8 cellular contexts compared by ENCODE assay signal in the genomic region with DNA sequence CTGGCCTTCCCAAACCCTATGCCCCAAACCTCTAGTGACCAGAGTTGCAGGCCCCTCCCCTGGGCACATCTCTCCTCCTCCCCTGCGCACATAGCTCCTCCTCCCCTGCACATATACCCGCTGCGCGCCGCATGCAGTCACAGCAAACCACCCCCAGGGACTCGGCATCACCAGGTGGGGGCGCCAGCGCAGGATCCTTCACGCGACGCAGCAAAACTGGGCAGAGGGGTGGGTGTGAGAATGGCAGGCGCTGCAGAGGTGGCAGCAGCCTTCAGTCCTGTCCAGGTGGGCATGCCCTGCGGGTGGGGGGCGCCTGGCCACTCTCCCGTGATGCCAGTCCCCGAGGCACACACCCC. TPM values are rescaled to one million over a fixed set of nuclear protein-coding genes. Genes with fewer than 3 reads are reported as not detected.
DNase-seq lines count a peak whose midpoint lies in the region; ATAC-seq and TF ChIP-seq lines count a peak whose summit lies in the region.

No MANE protein-coding gene starts in this region.

- no peaks in the 10 kb centered on the region for H3K9me2 ChIP-seq in SK-N-SH

- H3F3A ChIP-seq in SK-N-SH (replicated peaks; ENCODE audit: insufficient read depth) = no peaks in the 10 kb centered on the region

- peaks cover 20 to 44% of the 10 kb centered on the region in 2 experiments; a peak in 3 of 4 replicates for H3K4me1 ChIP-seq in SK-N-SH (ENCODE audit: control insufficient read depth in 1 of 2, insufficient read depth in 2 of 2, low read depth in 1 of 2, low read length in 1 of 2)
- H3K4me1 ChIP-seq in transverse colon = peaks cover 45 to 66% (median 57%) of the 10 kb centered on the region in 4 donors

- in situ Hi-C loops in transverse colon (cut with MboI; ENCODE audit: low pct_ligation_motif_present in 1 of 4, low pct_unique_long_range_greater_than_20kb in 1 of 4, low sequenced_read_pairs in 3 of 4) = loop anchor here in 1 of 4 donors (25.0 kb wide), 1 partner anchor 320 kb away; a partner anchor contains a TSS

- H3K4me3 ChIP-seq in SK-N-SH (ENCODE audit: low read depth in 2 of 2, low read length in 1 of 2) (no peak overlapping the region), transverse colon (peak overlapping the region in 3 of 4 donors; percentile 14 to 51 (median 34))

- no peak overlapping the region for H3K4me2 ChIP-seq in SK-N-SH

- H3K9me3 ChIP-seq in SK-N-SH = no peaks in the 10 kb centered on the region
- no peaks in the 10 kb centered on the region for H3K9me3 ChIP-seq in transverse colon

- peak; percentile 31 for TF ChIP-seq RAD21 in SK-N-SH (IDR thresholded peaks at IDR 0.05; ENCODE audit: low read length)

- CTCF ChIA-PET in SK-N-SH (lab: Yijun Ruan, JAX) = interaction anchor here (0.6 to 2.2 kb wide), 19 partner anchors 8 to 476 kb away, joined by 3 to 11 read pairs (median 4); no protein-coding TSS in a partner anchor

- WGBS in SK-N-SH (ENCODE audit: low lambda C conversion rate) = 46% methylated on average over 7 of the region's 16 CpGs
- WGBS in transverse colon (ENCODE audit: low coverage in 1 of 2), 2 donors = 2 to 5% methylated on average over 4 to 6 of the region's 16 CpGs

- H3K27me3 ChIP-seq in SK-N-SH (ENCODE audit: insufficient read depth) (no peaks in the 10 kb centered on the region), transverse colon (peaks cover 18% of the 10 kb centered on the region)

- H4K20me1 ChIP-seq in SK-N-SH (ENCODE audit: insufficient read depth) = no peaks in the 10 kb centered on the region

- POLR2A ChIA-PET in SK-N-SH (lab: Yijun Ruan, JAX) = interaction anchor here (0.8 to 1.3 kb wide), 2 partner anchors 11 to 315 kb away, joined by 3 read pairs; no protein-coding TSS in a partner anchor

- no peak overlapping the region for H3K9ac ChIP-seq in SK-N-SH

- peaks cover 0 to 16% of the 10 kb centered on the region in 2 experiments for H3K36me3 ChIP-seq in SK-N-SH (replicated peaks in 1 of 2; ENCODE audit: control insufficient read depth in 1 of 2, insufficient read depth in 2 of 2, low read length in 1 of 2)
- no peaks in the 10 kb centered on the region for H3K36me3 ChIP-seq in transverse colon

- intact Hi-C loops in Right ventricle myocardium superior (cut with DNase I) = no loop called here
- intact Hi-C loops in posterior vena cava (cut with DNase I) = no loop called here
- intact Hi-C loops in transverse colon (cut with DNase I; ENCODE audit: low total_unique reads) = no loop called here

- peak; percentile 60 for ATAC-seq in GM18868 (IDR thresholded peaks at IDR 0.05; ENCODE audit: unreplicated experiment)
- ATAC-seq in Right ventricle myocardium superior (ENCODE audit: poor library complexity) = peak; percentile 4

- no peaks in the 10 kb centered on the region for H3K79me2 ChIP-seq in SK-N-SH (ENCODE audit: insufficient read depth)

- no peak overlapping the region; a peak in 1 of 4 replicates for H3K27ac ChIP-seq in SK-N-SH (ENCODE audit: low read depth in 2 of 2, low read length in 1 of 2)
- H3K27ac ChIP-seq in transverse colon = peak overlapping the region in 2 of 4 donors; percentile 55 to 66

- DNase-seq in A172 (ENCODE audit: low spot score) (peak; percentile 10), HuH-7.5 (ENCODE audit: low spot score) (peak; percentile 98), SK-N-SH (peak; percentile 88), Right ventricle myocardium superior (peak; percentile 88), posterior vena cava (ENCODE audit: low spot score) (peak; percentile 95), transverse colon (peak; percentile 90)
- peak; percentile 94 for DNase-seq in activated naive CD4-positive, alpha-beta T cell treated with anti-CD3 and anti-CD28 coated beads, Interleukin-2, amount 50 U/mL, for 16 hours

- H2AFZ ChIP-seq in SK-N-SH (ENCODE audit: low read depth) = no peak overlapping the region

- peak; percentile 38 for TF ChIP-seq POLR2A in transverse colon (IDR thresholded peaks at IDR 0.05)

- TF ChIP-seq CTCF in SK-N-SH (IDR thresholded peaks at IDR 0.05) = peak; percentile 47
- peak; percentile 57 to 85 (median 59) for TF ChIP-seq CTCF in transverse colon (IDR thresholded peaks at IDR 0.05)

- TF ChIP-seq EP300 in SK-N-SH (IDR thresholded peaks at IDR 0.05; ENCODE audit: borderline replicate concordance in 1 of 2, low read depth in 1 of 2, low read length in 1 of 2) (no peak), transverse colon (IDR thresholded peaks at IDR 0.05; ENCODE audit: low read depth) (no peak)

TF ChIP-seq in SK-N-SH, 30 proteins besides CTCF, POLR2A, EP300 and RAD21 (continues in another document):
- TF ChIP-seq FOXM1 (IDR thresholded peaks at IDR 0.05; ENCODE audit: low read depth) (no peak), EZH2phosphoT487 (IDR thresholded peaks at IDR 0.05; ENCODE audit: borderline replicate concordance, low read depth) (no peak), TCF12 (IDR thresholded peaks at IDR 0.05) (no peak), CHD2 (IDR thresholded peaks at IDR 0.05; ENCODE audit: low read length, partially characterized antibody) (no peak), SMC3 (IDR thresholded peaks at IDR 0.05; ENCODE audit: low read depth, low read length) (no peak), MEF2A (IDR thresholded peaks at IDR 0.05; ENCODE audit: borderline replicate concordance, low read depth) (no peak), RFX5 (IDR thresholded peaks at IDR 0.05; ENCODE audit: low read length) (no peak)
- TF ChIP-seq, protein P1, sequence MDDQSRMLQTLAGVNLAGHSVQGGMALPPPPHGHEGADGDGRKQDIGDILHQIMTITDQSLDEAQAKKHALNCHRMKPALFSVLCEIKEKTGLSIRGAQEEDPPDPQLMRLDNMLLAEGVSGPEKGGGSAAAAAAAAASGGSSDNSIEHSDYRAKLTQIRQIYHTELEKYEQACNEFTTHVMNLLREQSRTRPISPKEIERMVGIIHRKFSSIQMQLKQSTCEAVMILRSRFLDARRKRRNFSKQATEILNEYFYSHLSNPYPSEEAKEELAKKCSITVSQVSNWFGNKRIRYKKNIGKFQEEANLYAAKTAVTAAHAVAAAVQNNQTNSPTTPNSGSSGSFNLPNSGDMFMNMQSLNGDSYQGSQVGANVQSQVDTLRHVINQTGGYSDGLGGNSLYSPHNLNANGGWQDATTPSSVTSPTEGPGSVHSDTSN (IDR thresholded peaks at IDR 0.05) = no peak

RNA-seq across cellular contexts. Expression of a gene that starts 5.6 kb away (rescaled TPM):
- total RNA-seq in A172 (2014; rRNA removed; shearing (Covaris generic)) = 12.2 and 14.8 TPM in 2 replicates
- polyA plus RNA-seq in SK-N-SH (2012; rRNA removed) = 18.4 and 28.1 TPM in 2 replicates
- polyA plus RNA-seq in SK-N-SH (2012; cell fraction: cytosol; rRNA removed) = 2.0 and 5.5 TPM in 2 replicates
- 212 and 229 TPM in 2 replicates for polyA plus RNA-seq in SK-N-SH (2012; cell fraction: nucleus; rRNA removed)
- 83.6 TPM for total RNA-seq in Right ventricle myocardium superior
- 10 to 100 TPM; 26.7 to 31.6 TPM for total RNA-seq in posterior vena cava
- 10 to 100 TPM; 12.2 to 37.4 (median 13.9) TPM for total RNA-seq in transverse colon

RNA-seq across cellular contexts. Expression of a gene that starts 24.2 kb away (rescaled TPM):
- 17.6 and 21.8 TPM in 2 replicates for total RNA-seq in A172 (2014; rRNA removed; shearing (Covaris generic))
- polyA plus RNA-seq in SK-N-SH (2012; rRNA removed) = 14.0 and 16.1 TPM in 2 replicates
- polyA plus RNA-seq in SK-N-SH (2012; cell fraction: cytosol; rRNA removed) = 4.1 and 9.1 TPM in 2 replicates
- 90.2 and 139 TPM in 2 replicates for polyA plus RNA-seq in SK-N-SH (2012; cell fraction: nucleus; rRNA removed)
- total RNA-seq in Right ventricle myocardium superior (9.3 TPM), posterior vena cava (10 to 100 TPM; 11.2 to 11.5 TPM), transverse colon (1 to 10 TPM; 2.9 to 8.6 (median 5.6) TPM)

RNA-seq across cellular contexts. Expression of a gene that starts 27.7 kb away (rescaled TPM):
- 51.8 and 53.2 TPM in 2 replicates for total RNA-seq in A172 (2014; rRNA removed; shearing (Covaris generic))
- 39.4 and 42.9 TPM in 2 replicates for polyA plus RNA-seq in SK-N-SH (2012; rRNA removed)
- polyA plus RNA-seq in SK-N-SH (2012; cell fraction: cytosol; rRNA removed) = 21.6 and 27.8 TPM in 2 replicates
- polyA plus RNA-seq in SK-N-SH (2012; cell fraction: nucleus; rRNA removed) = 92.1 and 131 TPM in 2 replicates
- total RNA-seq in Right ventricle myocardium superior = 28.5 TPM
- 10 to 100 TPM; 28.1 to 43.5 TPM for total RNA-seq in posterior vena cava
- 10 to 100 TPM; 39.2 to 71.8 (median 41.3) TPM for total RNA-seq in transverse colon

RNA-seq across cellular contexts. Expression of a gene that starts 48.6 kb away (rescaled TPM):
- total RNA-seq in A172 (2014; rRNA removed; shearing (Covaris generic)) = 64.1 and 68.5 TPM in 2 replicates
- 39.2 and 45.3 TPM in 2 replicates for polyA plus RNA-seq in SK-N-SH (2012; rRNA removed)
- 15.7 and 27.4 TPM in 2 replicates for polyA plus RNA-seq in SK-N-SH (2012; cell fraction: cytosol; rRNA removed)
- 130 and 165 TPM in 2 replicates for polyA plus RNA-seq in SK-N-SH (2012; cell fraction: nucleus; rRNA removed)
- total RNA-seq in Right ventricle myocardium superior (39.2 TPM), posterior vena cava (10 to 100 TPM; 33.1 to 34.7 TPM), transverse colon (100 to 1,000 TPM in 1 of 4 donors, 10 to 100 TPM in 3; 47.8 to 144 (median 87.7) TPM)

RNA-seq across cellular contexts. Expression of a gene that starts 50.3 kb away (rescaled TPM):
- 11.6 and 11.7 TPM in 2 replicates for total RNA-seq in A172 (2014; rRNA removed; shearing (Covaris generic))
- 6.3 and 7.0 TPM in 2 replicates for polyA plus RNA-seq in SK-N-SH (2012; rRNA removed)
- polyA plus RNA-seq in SK-N-SH (2012; cell fraction: cytosol; rRNA removed) = 4.4 and 6.0 TPM in 2 replicates
- 5.7 and 6.0 TPM in 2 replicates for polyA plus RNA-seq in SK-N-SH (2012; cell fraction: nucleus; rRNA removed)
- total RNA-seq in Right ventricle myocardium superior (7.0 TPM), posterior vena cava (1 to 10 TPM; 4.5 to 5.9 TPM), transverse colon (10 to 100 TPM; 18.7 to 38.0 (median 24.6) TPM)

Comparison
In these comparisons a context has a peak if more than half of its experiments do, and no peak if none do; other contexts are left out.
1. DNase-seq: peak in every context shown above with its lines; median percentile 98 in HuH-7.5; 95 in posterior vena cava; 94 in activated naive CD4-positive, alpha-beta T cell treated with anti-CD3 and anti-CD28 coated beads, Interleukin-2, amount 50 U/mL, for 16 hours; 90 in transverse colon; 88 in SK-N-SH; 88 in Right ventricle myocardium superior; 10 in A172.
2. H3K4me3 ChIP-seq: peak in transverse colon (3 of 4); none in SK-N-SH (0 of 2).